ENCODE assay signal across 1 cellular context in the genomic region with DNA sequence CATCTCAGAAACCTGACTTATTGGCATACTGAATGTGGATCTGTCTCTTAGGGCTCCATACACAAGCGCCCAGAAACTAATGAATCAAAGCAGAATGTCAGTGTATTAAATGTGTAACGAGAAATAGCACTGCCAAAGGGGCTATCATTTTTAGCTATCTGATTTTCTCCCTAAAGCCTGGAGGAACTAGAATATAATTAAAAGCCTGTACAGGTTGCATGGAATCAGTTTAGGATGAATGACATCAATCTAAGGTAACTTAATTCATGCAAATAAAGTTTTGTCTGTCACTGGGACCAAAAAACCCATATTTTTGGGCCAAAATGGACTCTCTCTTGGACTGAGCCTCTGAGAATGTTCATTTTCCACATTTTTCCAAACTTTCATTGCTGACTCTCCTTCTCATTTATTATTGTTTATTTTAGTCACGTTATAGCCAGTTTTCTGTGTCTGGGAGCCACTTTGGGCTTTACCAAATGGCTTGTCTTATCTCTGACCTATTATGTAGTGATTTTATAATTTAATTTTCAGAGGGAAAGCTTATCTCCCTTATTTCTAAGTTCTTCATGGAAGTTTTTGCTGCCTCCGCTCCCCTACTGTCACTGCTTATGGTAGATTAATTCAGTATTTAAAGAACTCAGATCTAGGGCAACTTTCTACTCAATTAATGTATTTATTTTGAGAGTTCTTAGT.
TF ChIP-seq lines count a peak whose summit lies in the region.

No MANE protein-coding gene starts in this region.

TF ChIP-seq in H1, 55 proteins besides CTCF, POLR2A, EP300 and RAD21:
- TF ChIP-seq PHF8 (conservative IDR thresholded peaks at IDR 0.05; ENCODE audit: low read depth, low read length) (no peak), JUN (IDR thresholded peaks at IDR 0.05; ENCODE audit: low read depth, low read length) (no peak), KDM1A (IDR thresholded peaks at IDR 0.05; ENCODE audit: borderline replicate concordance, low read length) (no peak), HDAC6 (IDR thresholded peaks at IDR 0.05; ENCODE audit: low read depth, low read length) (no peak), RXRA (IDR thresholded peaks at IDR 0.05; ENCODE audit: insufficient read depth, low read depth, low read length) (no peak), TAF1 (IDR thresholded peaks at IDR 0.05; ENCODE audit: low read depth, low read length) (no peak), FOSL1 (IDR thresholded peaks at IDR 0.05; ENCODE audit: insufficient read depth, low read depth, low read length) (no peak), HDAC2 (IDR thresholded peaks at IDR 0.05; ENCODE audit: borderline replicate concordance in 1 of 2, low read depth in 2 of 2, low read length in 2 of 2) (no peak), CBX8 (IDR thresholded peaks at IDR 0.05; ENCODE audit: borderline replicate concordance, low read depth, low read length) (no peak), BACH1 (IDR thresholded peaks at IDR 0.05; ENCODE audit: low read length) (no peak), CHD1 (IDR thresholded peaks at IDR 0.05; ENCODE audit: low read depth, low read length) (no peak), SRF (IDR thresholded peaks at IDR 0.05; ENCODE audit: low read depth, low read length) (no peak), TCF12 (IDR thresholded peaks at IDR 0.05; ENCODE audit: low read depth, low read length) (no peak)
